23 cellular contexts compared by ENCODE assay signal in the genomic region with DNA sequence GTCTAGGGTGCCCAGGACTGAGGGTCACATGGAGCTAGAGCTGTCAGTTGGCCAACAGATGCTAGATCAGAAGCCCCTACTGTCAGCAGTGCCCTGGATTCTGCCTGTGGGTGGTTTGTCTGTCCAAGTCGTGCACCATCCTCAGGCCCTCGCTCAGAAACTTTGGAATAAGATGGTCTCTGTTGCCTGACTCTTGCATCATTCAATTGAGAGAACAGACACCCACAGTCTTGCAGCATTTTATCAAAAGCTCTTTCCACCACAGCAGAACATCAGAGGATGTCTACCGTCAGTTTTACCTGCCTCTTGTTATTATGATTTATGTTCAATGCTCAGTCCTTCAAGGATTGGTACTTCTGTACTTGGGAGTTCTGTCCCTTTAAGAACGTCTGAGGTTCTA.
"Had no signal": no experiment of that assay in that cellular context is flagged by ENCODE, and none has a peak within 500 bp of the region (broad histone marks: within the 10 kb centered on the region; RNA-seq: fewer than 3 reads in every experiment).

No MANE protein-coding gene starts in this region.

- H3K9me3 Mint-ChIP-seq: natural killer cell; nephron progenitor cell; neural progenitor cell; stimulated activated naive B cell treated with anti-CD40 and anti-IgM and Interleukin-4, amounts not matched to agents 10 μg/mL and 1 μg/mL and 100 μg/mL, for 72 hours had no signal

- H3K27ac Mint-ChIP-seq: natural killer cell; nephron progenitor cell; neural progenitor cell; progenitor cell of endocrine pancreas; stimulated activated naive B cell treated with anti-CD40 and anti-IgM and Interleukin-4, amounts not matched to agents 10 μg/mL and 1 μg/mL and 100 μg/mL, for 72 hours had no signal

- H3K4me3 Mint-ChIP-seq: natural killer cell; nephron progenitor cell; neural progenitor cell; stimulated activated naive B cell treated with anti-CD40 and anti-IgM and Interleukin-4, amounts not matched to agents 10 μg/mL and 1 μg/mL and 100 μg/mL, for 72 hours had no signal

- DNase-seq: hippocampal formation; kidney glomerular epithelial cell; left cardiac atrium; left ventricle myocardium superior; lower lobe of right lung; mammary epithelial cell; mesenchymal stem cell; natural killer cell; nephron progenitor cell; ovary; stimulated activated CD4-positive, alpha-beta T cell treated with anti-CD3 and anti-CD28 coated beads, Interleukin-12 subunit alpha, Interleukin-12 subunit beta, amount 100 ng/mL, for 4 hours; stimulated activated CD4-positive, alpha-beta T cell treated with anti-CD3 and anti-CD28 coated beads, Interleukin-15, amount 100 ng/mL, for 24 hours; stimulated activated CD4-positive, alpha-beta T cell treated with anti-CD3 and anti-CD28 coated beads, Interleukin-2, amount 100 ng/mL, for 24 hours; stimulated activated CD4-positive, alpha-beta T cell treated with anti-CD3 and anti-CD28 coated beads, Interleukin-4, amount 100 ng/mL, for 1 hour; stimulated activated naive B cell treated with anti-CD40 and anti-IgM and Interleukin-4, amounts not matched to agents 10 μg/mL and 1 μg/mL and 100 μg/mL, for 72 hours; stimulated activated naive CD8-positive, alpha-beta T cell treated with anti-CD3 and anti-CD28 coated beads, Interleukin-15, Interleukin-2, amounts not matched to agents 100 U/mL and 50 U/mL, for 24 hours; stomach; testis; thyroid gland; transverse colon; upper lobe of left lung had no signal

- H3K4me1 Mint-ChIP-seq: natural killer cell; stimulated activated naive B cell treated with anti-CD40 and anti-IgM and Interleukin-4, amounts not matched to agents 10 μg/mL and 1 μg/mL and 100 μg/mL, for 72 hours had no signal

- H3K36me3 Mint-ChIP-seq: natural killer cell; neural progenitor cell; stimulated activated naive B cell treated with anti-CD40 and anti-IgM and Interleukin-4, amounts not matched to agents 10 μg/mL and 1 μg/mL and 100 μg/mL, for 72 hours had no signal
